ENCODE assay signal across 11 cellular contexts in the genomic region with DNA sequence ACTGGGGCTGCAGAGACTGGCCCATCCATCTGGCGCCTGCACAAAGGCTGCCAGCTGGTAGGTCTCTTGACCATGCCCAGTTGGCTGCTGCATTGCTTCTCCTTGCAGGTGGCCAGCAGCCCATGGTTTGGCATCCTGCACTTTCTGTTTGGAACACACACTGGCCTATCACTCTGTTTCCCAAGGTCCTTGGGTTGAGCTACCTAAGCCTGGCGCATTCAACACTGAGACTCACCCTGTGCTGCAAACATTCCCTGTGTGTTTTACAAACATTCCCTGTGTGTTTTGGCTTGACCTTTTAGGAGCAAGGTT. TPM values are rescaled to one million over a fixed set of nuclear protein-coding genes. Genes with fewer than 3 reads are reported as not detected.
DNase-seq lines count a peak whose midpoint lies in the region; ATAC-seq and TF ChIP-seq lines count a peak whose summit lies in the region.
"Had no signal": no experiment of that assay in that cellular context is flagged by ENCODE, and none has a peak within 500 bp of the region (broad histone marks: within the 10 kb centered on the region; RNA-seq: fewer than 3 reads in every experiment).

No MANE protein-coding gene starts in this region.

- intact Hi-C loops in PC-9 (cut with micrococcal nuclease; ENCODE audit: unreplicated experiment) (no loop called here), esophagus squamous epithelium (cut with DNase I) (no loop called here), sciatic nerve (cut with DNase I) (no loop called here)

- peaks cover 50% of the 10 kb centered on the region for H3F3A ChIP-seq in PC-9 (ENCODE audit: insufficient read depth, low read depth)

- ATAC-seq in sciatic nerve (peak; percentile 46), HG03565 (IDR thresholded peaks at IDR 0.05; ENCODE audit: unreplicated experiment) (no peak)

- in situ Hi-C loops in HAP-1 (cut with MboI; ENCODE audit: low sequenced_read_pairs) = no loop called here

- peak overlapping the region; percentile 89 for H3K27ac ChIP-seq in PC-9
- H3K27ac ChIP-seq in esophagus squamous epithelium = peak overlapping the region; percentile 74 to 90 (median 86)
- H3K27ac ChIP-seq: parathyroid adenoma had no signal

- H3K9me3 ChIP-seq in PC-9 (ENCODE audit: insufficient read depth, low read depth) (no peaks in the 10 kb centered on the region), esophagus squamous epithelium (no peaks in the 10 kb centered on the region), HAP-1 (no peaks in the 10 kb centered on the region)
- H3K9me3 ChIP-seq: Caco-2 had no signal

- POLR2A ChIA-PET in PC-9 (lab: Charles Lee; ENCODE audit: unreplicated experiment) = no interaction called here

- 100% methylated on average over 2 of the region's 2 CpGs for WGBS in esophagus squamous epithelium, 2 donors

- CTCF ChIA-PET in PC-9 (lab: Charles Lee) = interaction anchor here (2.2 kb wide), 1 partner anchor 28 kb away, joined by 19 read pairs; no protein-coding TSS in a partner anchor

- peaks cover 48% of the 10 kb centered on the region for H3K79me2 ChIP-seq in PC-9 (ENCODE audit: low read depth)

- H3K4me3 ChIP-seq in PC-9 (no peak overlapping the region), esophagus squamous epithelium (no peak overlapping the region), HAP-1 (no peak overlapping the region)

- BruUV-seq in PC-9 (replicated peaks; lab: Mats Ljungman, UMichigan) = no TSS peak

- H3K27me3 ChIP-seq in PC-9 (ENCODE audit: insufficient read depth, low read depth) = no peaks in the 10 kb centered on the region
- no peaks in the 10 kb centered on the region for H3K27me3 ChIP-seq in esophagus squamous epithelium
- H3K27me3 ChIP-seq in HAP-1 (ENCODE audit: low read depth) = no peaks in the 10 kb centered on the region

- H3K36me3 ChIP-seq in PC-9 (ENCODE audit: low read depth) (peaks cover 14% of the 10 kb centered on the region; the same call in 1 of the 2 replicates), esophagus squamous epithelium (peaks cover 15 to 65% (median 18%) of the 10 kb centered on the region in 3 donors), HAP-1 (replicated peaks) (peaks cover 5% of the 10 kb centered on the region)

- TF ChIP-seq CTCF in PC-9 (conservative IDR thresholded peaks at IDR 0.05) (no peak), esophagus squamous epithelium (IDR thresholded peaks at IDR 0.05) (no peak)

- no peak overlapping the region for H2AFZ ChIP-seq in PC-9
- H2AFZ ChIP-seq: parathyroid adenoma had no signal

- TF ChIP-seq POLR2A in esophagus squamous epithelium (IDR thresholded peaks at IDR 0.05) = no peak

- DNase-seq in DMS 273 (lab: John Stamatoyannopoulos, UW; ENCODE audit: unreplicated experiment) (peak; percentile 73), PC-9 (no peak), esophagus squamous epithelium (lab: John Stamatoyannopoulos, UW) (no peak), sciatic nerve (ENCODE audit: low spot score) (no peak), Kasumi-1 (lab: John Stamatoyannopoulos, UW) (no peak), HAP-1 (ENCODE audit: low spot score in 2 of 2) (no peak)
- no peak for DNase-seq in stimulated activated CD4-positive, alpha-beta T cell treated with anti-CD3 and anti-CD28 coated beads, Interleukin-4, amount 100 ng/mL, for 4 hours
- DNase-seq: activated CD4-positive, alpha-beta T cell treated with anti-CD3 and anti-CD28 coated beads for 4 hours had no signal

- peaks cover 50% of the 10 kb centered on the region for H3K4me1 ChIP-seq in PC-9 (replicated peaks; ENCODE audit: insufficient read depth)
- peaks cover 45 to 71% (median 46%) of the 10 kb centered on the region in 3 donors for H3K4me1 ChIP-seq in esophagus squamous epithelium
- H3K4me1 ChIP-seq in HAP-1 = no peaks in the 10 kb centered on the region
- H3K4me1 ChIP-seq: parathyroid adenoma had no signal

- H4K20me1 ChIP-seq in PC-9 (ENCODE audit: insufficient read depth) = no peaks in the 10 kb centered on the region

- H3K9me2 ChIP-seq in PC-9 (ENCODE audit: insufficient read depth) = no peaks in the 10 kb centered on the region

- H3K4me2 ChIP-seq in PC-9 = peak overlapping the region; percentile 73

RNA-seq across cellular contexts. Expression of gene TACR2, which starts 55.5 kb away (rescaled TPM):
- 0.23 TPM in 1 of 2 replicates, not detected in the other for total RNA-seq in PC-9 (2021)
- total RNA-seq in esophagus squamous epithelium = 10 to 100 TPM in 1 of 4 donors, 1 to 10 TPM in 2, under 1 TPM in 1; 0.72 to 24.0 (median 4.4) TPM
- 0.53 TPM for total RNA-seq in sciatic nerve
